18 cellular contexts compared by ENCODE assay signal in genomic region chr10:12638781-12639180, GRCh38.
"Had no signal": no experiment of that assay in that cellular context is flagged by ENCODE, and none has a peak within 500 bp of the region (broad histone marks: within the 10 kb centered on the region; RNA-seq: fewer than 3 reads in every experiment).

No MANE protein-coding gene starts in this region.

- H3K27ac ChIP-seq: hepatocyte, sigmoid colon, tibial nerve had no signal

- H3K4me3 ChIP-seq: hepatocyte, lung, sigmoid colon, tibial nerve had no signal

- DNase-seq: activated CD4-positive, CD25-positive, alpha-beta regulatory T cell treated with anti-CD3 and anti-CD28 coated beads, Interleukin-2, amount 50 U/mL, for 72 hours; activated effector memory CD4-positive, alpha-beta T cell treated with Interleukin-2 at 50 U/mL for 16 hours; activated naive CD4-positive, alpha-beta T cell treated with anti-CD3 and anti-CD28 coated beads, Interleukin-2, amount 10 ng/mL, durations not matched to agents 7 days and 5 days; activated T-cell treated with anti-CD3 and anti-CD28 coated beads, Interleukin-2, amount 50 U/mL, for 1 hour; midbrain; sigmoid colon; stimulated activated CD4-positive, alpha-beta T cell treated with anti-CD3 and anti-CD28 coated beads, Interleukin-4, amount 100 ng/mL, for 4 hours; stimulated activated naive CD4-positive, alpha-beta T cell treated with Interleukin-2 at 50 U/mL for 16 hours; T1000 had no signal

- H2AFZ ChIP-seq: hepatocyte had no signal

- H3K9me3 ChIP-seq: sigmoid colon, tibial nerve had no signal

- H3K4me3 Mint-ChIP-seq: activated CD8-positive, alpha-beta T cell treated with anti-CD3 and anti-CD28 coated beads for 36 hours; activated naive CD4-positive, alpha-beta T cell treated with anti-CD3 and anti-CD28 coated beads, Interleukin-2, amount 10 ng/mL, durations not matched to agents 7 days and 5 days; nephron had no signal

- H3K4me1 ChIP-seq: sigmoid colon had no signal

- H3K27ac Mint-ChIP-seq: activated CD8-positive, alpha-beta T cell treated with anti-CD3 and anti-CD28 coated beads for 36 hours; activated naive CD4-positive, alpha-beta T cell treated with anti-CD3 and anti-CD28 coated beads, Interleukin-2, amount 10 ng/mL, durations not matched to agents 7 days and 5 days; nephron had no signal

- H3K4me2 ChIP-seq: hepatocyte had no signal

- ATAC-seq: left lobe of liver had no signal

- H3K9me3 Mint-ChIP-seq: activated CD8-positive, alpha-beta T cell treated with anti-CD3 and anti-CD28 coated beads for 36 hours; activated naive CD4-positive, alpha-beta T cell treated with anti-CD3 and anti-CD28 coated beads, Interleukin-2, amount 10 ng/mL, durations not matched to agents 7 days and 5 days; nephron had no signal

- H3K27me3 ChIP-seq: hepatocyte, sigmoid colon, tibial nerve had no signal

- H3K36me3 ChIP-seq: sigmoid colon, tibial nerve had no signal

- FAIRE-seq: astrocyte, keratinocyte, urothelium cell line had no signal

- H3K36me3 Mint-ChIP-seq: activated naive CD4-positive, alpha-beta T cell treated with anti-CD3 and anti-CD28 coated beads, Interleukin-2, amount 10 ng/mL, durations not matched to agents 7 days and 5 days had no signal

- H3K27me3 Mint-ChIP-seq: activated CD8-positive, alpha-beta T cell treated with anti-CD3 and anti-CD28 coated beads for 36 hours had no signal

- H3K79me2 ChIP-seq: hepatocyte had no signal
